Comparison of ENCODE assay signal across 9 cellular contexts in genomic region chr7:75688200-75689136, GRCh38. TPM values are rescaled to one million over a fixed set of nuclear protein-coding genes. Genes with fewer than 3 reads are reported as not detected.
A peak's percentile ranks its signal among the peaks of the same experiment; 100 is the strongest.
DNase-seq lines count a peak whose midpoint lies in the region; TF ChIP-seq lines count a peak whose summit lies in the region.
"Had no signal": no experiment of that assay in that cellular context is flagged by ENCODE, and none has a peak within 500 bp of the region (broad histone marks: within the 10 kb centered on the region; RNA-seq: fewer than 3 reads in every experiment).

No MANE protein-coding gene starts in this region.

- H2AK5ac ChIP-seq in neuronal stem cell (ENCODE audit: low read depth, low read length): peak overlapping the region; percentile 84

- H3K36me3 Mint-ChIP-seq in endothelial cell (ENCODE audit: low read depth, unreplicated experiment): no peaks in the 10 kb centered on the region

- peak; percentile 97 for DNase-seq in COR-L47 (lab: John Stamatoyannopoulos, UW)
- peak; percentile 73 for DNase-seq in NCI-H146 treated with DMSO at 0.1 percent for 48 hours (lab: John Stamatoyannopoulos, UW; ENCODE audit: unreplicated experiment)
- no peak for DNase-seq in coronary artery (ENCODE audit: low spot score)
- no peak for DNase-seq in neuronal stem cell (ENCODE audit: low spot score)
- DNase-seq in GOT3 (lab: John Stamatoyannopoulos, UW): no peak
- DNase-seq in endothelial cell (ENCODE audit: low spot score): no peak
- DNase-seq in tibial nerve (ENCODE audit: low spot score in 2 of 2): no peak
- no peak for DNase-seq in stimulated activated CD4-positive, alpha-beta T cell treated with anti-CD3 and anti-CD28 coated beads, Interleukin-1b, Interleukin-23, amount 100 ng/mL, for 48 hours

- H3K14ac ChIP-seq in neuronal stem cell (ENCODE audit: low read length): peak overlapping the region; percentile 38

- H3K4ac ChIP-seq in neuronal stem cell (ENCODE audit: low read length): no peak overlapping the region

- peaks cover 4% of the 10 kb centered on the region for H3K4me1 Mint-ChIP-seq in endothelial cell (ENCODE audit: unreplicated experiment)

- H4K91ac ChIP-seq in neuronal stem cell (ENCODE audit: low read depth, low read length, poor library complexity): no peak overlapping the region

- peak overlapping the region; percentile 71 for H3K18ac ChIP-seq in neuronal stem cell (ENCODE audit: low read length)

- no peaks in the 10 kb centered on the region for H3K9me3 Mint-ChIP-seq in endothelial cell (ENCODE audit: unreplicated experiment)

- TF ChIP-seq CTCF in coronary artery (IDR thresholded peaks at IDR 0.05) (no peak), endothelial cell (IDR thresholded peaks at IDR 0.05; ENCODE audit: unreplicated experiment) (no peak), tibial nerve (IDR thresholded peaks at IDR 0.05) (no peak)

- H3K36me3 ChIP-seq in neuronal stem cell (replicated peaks in 1 of 2; ENCODE audit: control insufficient read depth in 2 of 2, insufficient read depth in 2 of 2, low read length in 2 of 2) (no peaks in the 10 kb centered on the region), tibial nerve (peaks cover 0 to 5% (median 0%) of the 10 kb centered on the region in 3 donors)

- no peak for TF ChIP-seq POLR2A in tibial nerve (IDR thresholded peaks at IDR 0.05)

- H3K9me3 ChIP-seq in neuronal stem cell (replicated peaks in 1 of 2; ENCODE audit: control insufficient read depth in 2 of 2, insufficient read depth in 1 of 2, low read depth in 1 of 2, low read length in 2 of 2): no peaks in the 10 kb centered on the region
- no peaks in the 10 kb centered on the region for H3K9me3 ChIP-seq in tibial nerve

- peak overlapping the region; percentile 55 for H3K23ac ChIP-seq in neuronal stem cell (ENCODE audit: low read depth, low read length, poor library complexity)

- peak overlapping the region; percentile 29 for H3K4me3 ChIP-seq in coronary artery
- H3K4me3 ChIP-seq in neuronal stem cell (ENCODE audit: low read length in 2 of 2): no peak overlapping the region
- no peak overlapping the region for H3K4me3 ChIP-seq in tibial nerve

- H3K79me1 ChIP-seq in neuronal stem cell (ENCODE audit: low read depth, low read length): no peaks in the 10 kb centered on the region

- no peak overlapping the region for H2AFZ ChIP-seq in neuronal stem cell (ENCODE audit: low read length)

- H4K8ac ChIP-seq in neuronal stem cell (ENCODE audit: low read depth, low read length): no peak overlapping the region

- peak overlapping the region; percentile 58 for H2BK15ac ChIP-seq in neuronal stem cell (ENCODE audit: low read length)

- H3K4me3 Mint-ChIP-seq in endothelial cell (ENCODE audit: unreplicated experiment): no peak overlapping the region

- peaks cover 2% of the 10 kb centered on the region for H3K27me3 Mint-ChIP-seq in endothelial cell (ENCODE audit: unreplicated experiment)

- H2BK120ac ChIP-seq in neuronal stem cell (ENCODE audit: low read depth, low read length): peak overlapping the region; percentile 81

- H3K27ac Mint-ChIP-seq in endothelial cell (ENCODE audit: unreplicated experiment): no peak overlapping the region

- H3K27me3 ChIP-seq in neuronal stem cell (ENCODE audit: control insufficient read depth in 3 of 3, insufficient read depth in 3 of 3, low read depth in 1 of 3, low read length in 3 of 3) (no peaks in the 10 kb centered on the region), tibial nerve (no peaks in the 10 kb centered on the region)

- H3K9ac ChIP-seq in neuronal stem cell (ENCODE audit: low read depth, low read length, poor library complexity): peak overlapping the region; percentile 44
- H3K9ac ChIP-seq: KMS-11 had no signal

- H3K4me1 ChIP-seq in neuronal stem cell (ENCODE audit: control insufficient read depth in 2 of 2, insufficient read depth in 1 of 2, low read depth in 1 of 2, low read length in 2 of 2) (peaks cover 0 to 3% of the 10 kb centered on the region in 2 donors), tibial nerve (peaks cover 0 to 15% (median 2%) of the 10 kb centered on the region in 4 donors)

- H3K27ac ChIP-seq in coronary artery (peak overlapping the region in 1 of 2 donors; percentile 37), neuronal stem cell (replicated peaks; ENCODE audit: low read length) (no peak overlapping the region), tibial nerve (peak overlapping the region in 2 of 4 donors; percentile 14 to 52)
- H3K27ac ChIP-seq: KMS-11 had no signal

- peak overlapping the region; percentile 75 for H2BK5ac ChIP-seq in neuronal stem cell (ENCODE audit: low read length)

- no peak overlapping the region for H2BK12ac ChIP-seq in neuronal stem cell (ENCODE audit: low read length)

- WGBS in neuronal stem cell (ENCODE audit: extremely low coverage in 2 of 2, insufficient read length in 2 of 2, insufficient replicate concordance in 1 of 2), 2 donors: no CpG with 5 or more reads among the region's 37 CpGs
- 24 to 25% methylated on average over 34 to 36 of the region's 37 CpGs for WGBS in tibial nerve, 2 donors

- no peak for TF ChIP-seq EP300 in tibial nerve (IDR thresholded peaks at IDR 0.05)

- H3K4me2 ChIP-seq in neuronal stem cell (ENCODE audit: insufficient read depth, low read length, poor library complexity, severe bottlenecking): no peak overlapping the region
- H3K4me2 ChIP-seq: KMS-11 had no signal

RNA-seq across cellular contexts. Expression of gene HIP1, which starts 50.3 kb away (rescaled TPM):
- polyA plus RNA-seq in neuronal stem cell (2013, experiment 1 of 2): 46.7 TPM
- polyA plus RNA-seq in neuronal stem cell (2013, experiment 2 of 2): 48.1 TPM
- total RNA-seq in endothelial cell (ENCODE audit: unreplicated experiment) (49.3 TPM), tibial nerve (10 to 100 TPM; 43.2 to 59.7 (median 49.8) TPM)

Comparison
In these comparisons a context has a peak if more than half of its experiments do, and no peak if none do; other contexts are left out.
1. DNase-seq: peak in COR-L47 (single experiment) and NCI-H146 treated with DMSO at 0.1 percent for 48 hours (single experiment); none in coronary artery (single experiment), neuronal stem cell (single experiment), GOT3 (single experiment), endothelial cell (single experiment), tibial nerve (0 of 2) and stimulated activated CD4-positive, alpha-beta T cell treated with anti-CD3 and anti-CD28 coated beads, Interleukin-1b, Interleukin-23, amount 100 ng/mL, for 48 hours (single experiment).